In genomic region chr20:1887756-1888155, GRCh38 we compare ENCODE assay signal across 32 cellular contexts. TPM values are rescaled to one million over a fixed set of nuclear protein-coding genes. Genes with fewer than 3 reads are reported as not detected.
"Had no signal": no experiment of that assay in that cellular context is flagged by ENCODE, and none has a peak within 500 bp of the region (broad histone marks: within the 10 kb centered on the region; RNA-seq: fewer than 3 reads in every experiment).

No MANE protein-coding gene starts in this region.

- H3K9me3 Mint-ChIP-seq: activated CD4-positive, alpha-beta memory T cell treated with anti-CD3 and anti-CD28 coated beads for 36 hours; activated naive CD4-positive, alpha-beta T cell treated with anti-CD3 and anti-CD28 coated beads, Interleukin-2, amount 10 ng/mL, durations not matched to agents 7 days and 5 days; activated naive CD8-positive, alpha-beta T cell treated with anti-CD3 and anti-CD28 coated beads, Interleukin-2, amount 50 U/mL, for 24 hours; activated T-cell treated with anti-CD3 and anti-CD28 coated beads, Interleukin-2, amount 50 U/mL, for 4 hours; central memory CD8-positive, alpha-beta T cell; T-helper 1 cell treated with Interleukin-12 subunit alpha and Interleukin-12 subunit beta and Interleukin-4 antibody, amounts not matched to agents 30 μg/mL and 1 μg/mL, for 36 hours; T-helper 2 cell treated with Interferon-gamma antibody and Interleukin-4, amounts not matched to agents 5 μg/mL and 100 μg/mL, for 36 hours had no signal

- H3K36me3 Mint-ChIP-seq: activated CD4-positive, alpha-beta memory T cell treated with anti-CD3 and anti-CD28 coated beads for 36 hours; activated naive CD4-positive, alpha-beta T cell treated with anti-CD3 and anti-CD28 coated beads, Interleukin-2, amount 10 ng/mL, durations not matched to agents 7 days and 5 days; activated naive CD8-positive, alpha-beta T cell had no signal

- DNase-seq: activated CD4-positive, alpha-beta memory T cell treated with anti-CD3 and anti-CD28 coated beads for 36 hours; activated CD4-positive, alpha-beta T cell treated with anti-CD3 and anti-CD28 coated beads, Interleukin-2, amount 50 U/mL, for 1 hour; activated CD8-positive, alpha-beta memory T cell treated with anti-CD3 and anti-CD28 coated beads, Interleukin-2, amount 50 U/mL, for 4 hours; activated effector memory CD4-positive, alpha-beta T cell treated with Interleukin-2 at 50 U/mL for 16 hours; activated naive CD4-positive, alpha-beta T cell treated with anti-CD3 and anti-CD28 coated beads, Interleukin-2, amount 10 ng/mL, durations not matched to agents 7 days and 5 days; activated naive CD8-positive, alpha-beta T cell treated with anti-CD3 and anti-CD28 coated beads, Interleukin-2, amount 50 U/mL, for 24 hours; activated T-cell treated with anti-CD3 and anti-CD28 coated beads for 4 hours; activated T-cell treated with anti-CD3 and anti-CD28 coated beads, Interleukin-2, amount 50 U/mL, for 4 hours; aorta; brain microvascular endothelial cell; NCI-H1105; NCI-H1417 treated with DMSO at 0.1 percent for 48 hours; NCI-H1694 treated with DMSO at 0.1 percent for 48 hours; NCI-H2029; NCI-H345; NCI-H526; NCI-H748 treated with DMSO at 0.1 percent for 48 hours; NK-92 treated with Interleukin-12 subunit alpha and Interleukin-12 subunit beta, amount 100 ng/mL, for 24 hours; PC-3; Peyer's patch; RPMI8226; SHP77 treated with DMSO at 0.1 percent for 48 hours; SK-N-SH had no signal

- H3K4me1 ChIP-seq: Peyer's patch had no signal

- H3K27ac Mint-ChIP-seq: activated CD4-positive, alpha-beta memory T cell treated with anti-CD3 and anti-CD28 coated beads for 36 hours; activated naive CD4-positive, alpha-beta T cell treated with anti-CD3 and anti-CD28 coated beads, Interleukin-2, amount 10 ng/mL, durations not matched to agents 7 days and 5 days; activated naive CD8-positive, alpha-beta T cell; activated naive CD8-positive, alpha-beta T cell treated with anti-CD3 and anti-CD28 coated beads, Interleukin-2, amount 50 U/mL, for 24 hours; T-helper 1 cell treated with Interleukin-12 subunit alpha and Interleukin-12 subunit beta and Interleukin-4 antibody, amounts not matched to agents 30 μg/mL and 1 μg/mL, for 36 hours; T-helper 2 cell treated with Interferon-gamma antibody and Interleukin-4, amounts not matched to agents 5 μg/mL and 100 μg/mL, for 36 hours had no signal

- H3K36me3 ChIP-seq: brain microvascular endothelial cell, cardiac muscle cell, Peyer's patch, SJSA1 had no signal

- H3K4me2 ChIP-seq: SK-N-SH had no signal

- H3K4me1 Mint-ChIP-seq: central memory CD8-positive, alpha-beta T cell had no signal

- H3K4me3 Mint-ChIP-seq: activated CD4-positive, alpha-beta memory T cell treated with anti-CD3 and anti-CD28 coated beads for 36 hours; activated naive CD4-positive, alpha-beta T cell treated with anti-CD3 and anti-CD28 coated beads, Interleukin-2, amount 10 ng/mL, durations not matched to agents 7 days and 5 days; activated naive CD8-positive, alpha-beta T cell; activated naive CD8-positive, alpha-beta T cell treated with anti-CD3 and anti-CD28 coated beads, Interleukin-2, amount 50 U/mL, for 24 hours; activated T-cell treated with anti-CD3 and anti-CD28 coated beads, Interleukin-2, amount 50 U/mL, for 4 hours; central memory CD8-positive, alpha-beta T cell; T-helper 1 cell treated with Interleukin-12 subunit alpha and Interleukin-12 subunit beta and Interleukin-4 antibody, amounts not matched to agents 30 μg/mL and 1 μg/mL, for 36 hours; T-helper 2 cell treated with Interferon-gamma antibody and Interleukin-4, amounts not matched to agents 5 μg/mL and 100 μg/mL, for 36 hours had no signal

- H3K27me3 ChIP-seq: cardiac muscle cell, MG63, Peyer's patch, SJSA1 had no signal

- H3K9me3 ChIP-seq: MG63, Peyer's patch, SJSA1, SK-N-SH had no signal

- H3K9ac ChIP-seq: SK-N-SH had no signal

- FAIRE-seq: K562, TTC549 had no signal

- H3K27ac ChIP-seq: brain microvascular endothelial cell, cardiac muscle cell, Peyer's patch, SJSA1 had no signal

- H3K4me3 ChIP-seq: cardiac muscle cell, K562, MG63, Peyer's patch, SJSA1 had no signal

- ATAC-seq: activated naive CD8-positive, alpha-beta T cell treated with anti-CD3 and anti-CD28 coated beads, Interleukin-2, amount 50 U/mL, for 24 hours; activated T-cell treated with anti-CD3 and anti-CD28 coated beads, Interleukin-2, amount 50 U/mL, for 4 hours; K562 had no signal

RNA-seq across cellular contexts. Expression of gene SIRPA, which starts 7.5 kb away (rescaled TPM):
- total RNA-seq: activated CD4-positive, alpha-beta memory T cell treated with anti-CD3 and anti-CD28 coated beads for 36 hours had no signal
